8 cellular contexts compared by ENCODE assay signal in genomic region chr2:32356735-32357544, GRCh38. TPM values are rescaled to one million over a fixed set of nuclear protein-coding genes. Genes with fewer than 3 reads are reported as not detected.
A peak's percentile ranks its signal among the peaks of the same experiment; 100 is the strongest.
DNase-seq lines count a peak whose midpoint lies in the region; ATAC-seq and TF ChIP-seq lines count a peak whose summit lies in the region.

BIRC6 (plus strand) TSS chr2:32357023; CDS start chr2:32357162, 139 bp downstream.

- H3K4me1 Mint-ChIP-seq in T-helper 17 cell (peaks cover 36% of the 10 kb centered on the region), progenitor cell of endocrine pancreas (ENCODE audit: low read depth) (peaks cover 21% of the 10 kb centered on the region)

- TF ChIP-seq CTCF in left ventricle myocardium inferior (IDR thresholded peaks at IDR 0.05; ENCODE audit: borderline replicate concordance) (peak; percentile 22), progenitor cell of endocrine pancreas (IDR thresholded peaks at IDR 0.05; ENCODE audit: unreplicated experiment) (no peak), upper lobe of right lung (IDR thresholded peaks at IDR 0.05) (no peak)

- H3K27ac ChIP-seq in left ventricle myocardium inferior (replicated peaks) (peak within 1 kb of the TSS; percentile 95), upper lobe of right lung (peak within 1 kb of the TSS; percentile 96)

- intact Hi-C loops in left ventricle myocardium inferior (cut with micrococcal nuclease), result no loop called here
- intact Hi-C loops in upper lobe of right lung (cut with DNase I), result no loop called here

- H3K4me3 ChIP-seq in left ventricle myocardium inferior (peak within 1 kb of the TSS; percentile 85), upper lobe of right lung (peak within 1 kb of the TSS; percentile 96)

- H3K4me1 ChIP-seq in left ventricle myocardium inferior (peaks cover 48% of the 10 kb centered on the region), upper lobe of right lung (peaks cover 31% of the 10 kb centered on the region)

- peak; percentile 89 for ATAC-seq in GM18502 (IDR thresholded peaks at IDR 0.05; ENCODE audit: poor library complexity, unreplicated experiment)
- ATAC-seq in HG02943 (IDR thresholded peaks at IDR 0.05; ENCODE audit: low read depth, unreplicated experiment), result peak; percentile 91
- ATAC-seq in T-helper 17 cell, result peak; percentile 89
- peak; percentile 98 for ATAC-seq in upper lobe of right lung

- DNase-seq in NCI-H187 (lab: John Stamatoyannopoulos, UW) (peak; percentile 78 to 98), T-helper 17 cell (peak; percentile 71 to 81 (median 81)), amygdala (lab: John Stamatoyannopoulos, UW) (peak; percentile 80 to 99 (median 97)), left ventricle myocardium inferior (peak; percentile 99), progenitor cell of endocrine pancreas (ENCODE audit: low spot score, unreplicated experiment) (peak; percentile 97), upper lobe of right lung (peak; percentile 100)

- no peaks in the 10 kb centered on the region for H3K9me3 ChIP-seq in T-helper 17 cell (ENCODE audit: control insufficient read depth, low read length, poor library complexity, severe bottlenecking)
- no peaks in the 10 kb centered on the region for H3K9me3 ChIP-seq in left ventricle myocardium inferior (replicated peaks)
- no peaks in the 10 kb centered on the region for H3K9me3 ChIP-seq in upper lobe of right lung

- H3K36me3 Mint-ChIP-seq in T-helper 17 cell (ENCODE audit: low read depth) (peaks cover 6% of the 10 kb centered on the region), progenitor cell of endocrine pancreas (ENCODE audit: insufficient read depth) (peaks cover 4% of the 10 kb centered on the region)

- H3K36me3 ChIP-seq in left ventricle myocardium inferior (no peaks in the 10 kb centered on the region), upper lobe of right lung (no peaks in the 10 kb centered on the region)

- no peaks in the 10 kb centered on the region for H3K27me3 Mint-ChIP-seq in T-helper 17 cell
- no peaks in the 10 kb centered on the region for H3K27me3 Mint-ChIP-seq in progenitor cell of endocrine pancreas

- no peaks in the 10 kb centered on the region for H3K9me3 Mint-ChIP-seq in progenitor cell of endocrine pancreas (ENCODE audit: low read depth)

- H3K27me3 ChIP-seq in left ventricle myocardium inferior (ENCODE audit: low read depth), result no peaks in the 10 kb centered on the region
- H3K27me3 ChIP-seq in upper lobe of right lung, result no peaks in the 10 kb centered on the region

- H3K4me3 Mint-ChIP-seq in T-helper 17 cell (peak within 1 kb of the TSS; percentile 96), progenitor cell of endocrine pancreas (ENCODE audit: low read depth) (peak within 1 kb of the TSS; percentile 87)

- peak within 1 kb of the TSS; percentile 96 for H3K27ac Mint-ChIP-seq in T-helper 17 cell
- peak within 1 kb of the TSS; percentile 97 for H3K27ac Mint-ChIP-seq in progenitor cell of endocrine pancreas

RNA-seq across cellular contexts. Expression of gene BIRC6, which starts in this region (rescaled TPM):
- 100 to 1,000 TPM; 147 to 148 TPM for total RNA-seq in T-helper 17 cell
- 32.7 TPM for total RNA-seq in left ventricle myocardium inferior
- total RNA-seq in progenitor cell of endocrine pancreas, result 98.0 and 98.6 TPM in 2 replicates
- total RNA-seq in upper lobe of right lung, result 86.6 TPM

Comparison
In these comparisons a context has a peak if more than half of its experiments do, and no peak if none do; other contexts are left out.
1. Peak in every context shown above with its lines: DNase-seq, ATAC-seq, H3K4me3 ChIP-seq and H3K27ac ChIP-seq.